Comparison of ENCODE assay signal across 1 cellular context in the genomic region with DNA sequence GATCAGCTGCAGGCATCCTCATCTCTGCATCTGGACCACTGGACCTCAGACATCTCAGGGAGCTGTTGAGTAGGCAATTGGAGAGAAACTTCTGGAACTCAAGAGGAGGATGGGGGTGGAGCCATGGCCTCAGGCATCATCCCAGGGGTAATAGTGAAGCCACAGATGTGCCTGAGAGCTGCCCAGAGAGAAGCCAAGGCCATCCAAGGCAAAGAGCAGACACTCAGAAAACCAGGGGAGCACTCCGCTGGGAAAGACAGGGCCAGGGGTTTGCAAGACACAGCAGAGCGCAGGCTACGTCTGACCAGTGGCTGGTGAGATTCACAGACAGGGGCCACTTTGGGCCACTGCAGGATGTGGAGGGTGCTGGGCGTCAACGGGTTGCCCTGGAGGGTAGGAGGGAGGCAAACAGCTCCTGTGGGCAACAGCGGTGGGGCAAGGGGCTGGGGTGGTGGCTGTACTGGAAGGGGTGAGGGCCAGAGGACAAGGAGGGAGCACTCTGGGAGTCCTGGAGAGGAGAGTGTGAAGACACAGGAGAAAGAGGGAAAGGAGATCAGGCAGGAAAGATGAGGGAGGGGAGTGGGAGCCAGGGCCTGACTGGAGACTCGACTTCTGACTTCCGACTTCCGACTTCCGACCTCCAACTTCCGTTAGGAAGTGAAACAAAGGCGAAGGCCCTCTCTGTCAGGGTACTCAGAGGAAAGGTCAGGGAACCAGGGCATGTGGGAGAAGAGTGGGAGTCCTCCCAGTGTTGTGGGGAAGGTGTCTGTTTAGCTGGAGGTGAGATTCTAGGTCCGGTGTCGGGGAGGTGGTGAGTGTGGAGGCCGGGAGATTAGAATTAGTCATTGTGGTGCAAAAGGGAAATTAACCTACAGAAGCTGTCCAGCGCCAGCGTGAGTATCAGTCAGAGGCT.
TF ChIP-seq lines count a peak whose summit lies in the region.

No MANE protein-coding gene starts in this region.

TF ChIP-seq in K562, 482 proteins besides CTCF, POLR2A, EP300 and RAD21 (continued from another document and continues in another):
- TF ChIP-seq, protein P1, sequence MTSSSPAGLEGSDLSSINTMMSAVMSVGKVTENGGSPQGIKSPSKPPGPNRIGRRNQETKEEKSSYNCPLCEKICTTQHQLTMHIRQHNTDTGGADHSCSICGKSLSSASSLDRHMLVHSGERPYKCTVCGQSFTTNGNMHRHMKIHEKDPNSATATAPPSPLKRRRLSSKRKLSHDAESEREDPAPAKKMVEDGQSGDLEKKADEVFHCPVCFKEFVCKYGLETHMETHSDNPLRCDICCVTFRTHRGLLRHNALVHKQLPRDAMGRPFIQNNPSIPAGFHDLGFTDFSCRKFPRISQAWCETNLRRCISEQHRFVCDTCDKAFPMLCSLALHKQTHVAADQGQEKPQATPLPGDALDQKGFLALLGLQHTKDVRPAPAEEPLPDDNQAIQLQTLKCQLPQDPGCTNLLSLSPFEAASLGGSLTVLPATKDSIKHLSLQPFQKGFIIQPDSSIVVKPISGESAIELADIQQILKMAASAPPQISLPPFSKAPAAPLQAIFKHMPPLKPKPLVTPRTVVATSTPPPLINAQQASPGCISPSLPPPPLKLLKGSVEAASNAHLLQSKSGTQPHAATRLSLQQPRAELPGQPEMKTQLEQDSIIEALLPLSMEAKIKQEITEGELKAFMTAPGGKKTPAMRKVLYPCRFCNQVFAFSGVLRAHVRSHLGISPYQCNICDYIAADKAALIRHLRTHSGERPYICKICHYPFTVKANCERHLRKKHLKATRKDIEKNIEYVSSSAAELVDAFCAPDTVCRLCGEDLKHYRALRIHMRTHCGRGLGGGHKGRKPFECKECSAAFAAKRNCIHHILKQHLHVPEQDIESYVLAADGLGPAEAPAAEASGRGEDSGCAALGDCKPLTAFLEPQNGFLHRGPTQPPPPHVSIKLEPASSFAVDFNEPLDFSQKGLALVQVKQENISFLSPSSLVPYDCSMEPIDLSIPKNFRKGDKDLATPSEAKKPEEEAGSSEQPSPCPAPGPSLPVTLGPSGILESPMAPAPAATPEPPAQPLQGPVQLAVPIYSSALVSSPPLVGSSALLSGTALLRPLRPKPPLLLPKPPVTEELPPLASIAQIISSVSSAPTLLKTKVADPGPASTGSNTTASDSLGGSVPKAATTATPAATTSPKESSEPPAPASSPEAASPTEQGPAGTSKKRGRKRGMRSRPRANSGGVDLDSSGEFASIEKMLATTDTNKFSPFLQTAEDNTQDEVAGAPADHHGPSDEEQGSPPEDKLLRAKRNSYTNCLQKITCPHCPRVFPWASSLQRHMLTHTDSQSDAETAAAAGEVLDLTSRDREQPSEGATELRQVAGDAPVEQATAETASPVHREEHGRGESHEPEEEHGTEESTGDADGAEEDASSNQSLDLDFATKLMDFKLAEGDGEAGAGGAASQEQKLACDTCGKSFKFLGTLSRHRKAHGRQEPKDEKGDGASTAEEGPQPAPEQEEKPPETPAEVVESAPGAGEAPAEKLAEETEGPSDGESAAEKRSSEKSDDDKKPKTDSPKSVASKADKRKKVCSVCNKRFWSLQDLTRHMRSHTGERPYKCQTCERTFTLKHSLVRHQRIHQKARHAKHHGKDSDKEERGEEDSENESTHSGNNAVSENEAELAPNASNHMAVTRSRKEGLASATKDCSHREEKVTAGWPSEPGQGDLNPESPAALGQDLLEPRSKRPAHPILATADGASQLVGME (CRISPR knock-in tag; IDR thresholded peaks at IDR 0.05), result no peak
- TF ChIP-seq, protein P2, sequence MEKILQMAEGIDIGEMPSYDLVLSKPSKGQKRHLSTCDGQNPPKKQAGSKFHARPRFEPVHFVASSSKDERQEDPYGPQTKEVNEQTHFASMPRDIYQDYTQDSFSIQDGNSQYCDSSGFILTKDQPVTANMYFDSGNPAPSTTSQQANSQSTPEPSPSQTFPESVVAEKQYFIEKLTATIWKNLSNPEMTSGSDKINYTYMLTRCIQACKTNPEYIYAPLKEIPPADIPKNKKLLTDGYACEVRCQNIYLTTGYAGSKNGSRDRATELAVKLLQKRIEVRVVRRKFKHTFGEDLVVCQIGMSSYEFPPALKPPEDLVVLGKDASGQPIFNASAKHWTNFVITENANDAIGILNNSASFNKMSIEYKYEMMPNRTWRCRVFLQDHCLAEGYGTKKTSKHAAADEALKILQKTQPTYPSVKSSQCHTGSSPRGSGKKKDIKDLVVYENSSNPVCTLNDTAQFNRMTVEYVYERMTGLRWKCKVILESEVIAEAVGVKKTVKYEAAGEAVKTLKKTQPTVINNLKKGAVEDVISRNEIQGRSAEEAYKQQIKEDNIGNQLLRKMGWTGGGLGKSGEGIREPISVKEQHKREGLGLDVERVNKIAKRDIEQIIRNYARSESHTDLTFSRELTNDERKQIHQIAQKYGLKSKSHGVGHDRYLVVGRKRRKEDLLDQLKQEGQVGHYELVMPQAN (IDR thresholded peaks at IDR 0.05; ENCODE audit: borderline replicate concordance), result no peak
- TF ChIP-seq SREBF1 (IDR thresholded peaks at IDR 0.05; ENCODE audit: borderline replicate concordance, low read depth, low read length), result no peak
- TF ChIP-seq ZFX (CRISPR knock-in tag; IDR thresholded peaks at IDR 0.05), result no peak
- peak; percentile 69 for TF ChIP-seq MEF2D (tag; conservative IDR thresholded peaks at IDR 0.05; ENCODE audit: low read depth)
- TF ChIP-seq, protein P3, sequence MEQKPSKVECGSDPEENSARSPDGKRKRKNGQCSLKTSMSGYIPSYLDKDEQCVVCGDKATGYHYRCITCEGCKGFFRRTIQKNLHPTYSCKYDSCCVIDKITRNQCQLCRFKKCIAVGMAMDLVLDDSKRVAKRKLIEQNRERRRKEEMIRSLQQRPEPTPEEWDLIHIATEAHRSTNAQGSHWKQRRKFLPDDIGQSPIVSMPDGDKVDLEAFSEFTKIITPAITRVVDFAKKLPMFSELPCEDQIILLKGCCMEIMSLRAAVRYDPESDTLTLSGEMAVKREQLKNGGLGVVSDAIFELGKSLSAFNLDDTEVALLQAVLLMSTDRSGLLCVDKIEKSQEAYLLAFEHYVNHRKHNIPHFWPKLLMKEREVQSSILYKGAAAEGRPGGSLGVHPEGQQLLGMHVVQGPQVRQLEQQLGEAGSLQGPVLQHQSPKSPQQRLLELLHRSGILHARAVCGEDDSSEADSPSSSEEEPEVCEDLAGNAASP (IDR thresholded peaks at IDR 0.05), result no peak
- no peak for TF ChIP-seq DDX20 (tag; IDR thresholded peaks at IDR 0.05; ENCODE audit: low read depth)
- peak; percentile 77; the same call in 1 of the 2 replicates for TF ChIP-seq GATA2 (CRISPR knock-in tag; IDR thresholded peaks at IDR 0.05)
- no peak for TF ChIP-seq WHSC1 (IDR thresholded peaks at IDR 0.05; ENCODE audit: low read length)
- no peak for TF ChIP-seq STAT5B (CRISPR knock-in tag; IDR thresholded peaks at IDR 0.05)
- TF ChIP-seq BDP1 (IDR thresholded peaks at IDR 0.05; ENCODE audit: insufficient read depth, insufficient read length), result no peak
- peak; percentile 53 for TF ChIP-seq ZNF121 (CRISPR knock-in tag; conservative IDR thresholded peaks at IDR 0.05)
- TF ChIP-seq, protein P4, sequence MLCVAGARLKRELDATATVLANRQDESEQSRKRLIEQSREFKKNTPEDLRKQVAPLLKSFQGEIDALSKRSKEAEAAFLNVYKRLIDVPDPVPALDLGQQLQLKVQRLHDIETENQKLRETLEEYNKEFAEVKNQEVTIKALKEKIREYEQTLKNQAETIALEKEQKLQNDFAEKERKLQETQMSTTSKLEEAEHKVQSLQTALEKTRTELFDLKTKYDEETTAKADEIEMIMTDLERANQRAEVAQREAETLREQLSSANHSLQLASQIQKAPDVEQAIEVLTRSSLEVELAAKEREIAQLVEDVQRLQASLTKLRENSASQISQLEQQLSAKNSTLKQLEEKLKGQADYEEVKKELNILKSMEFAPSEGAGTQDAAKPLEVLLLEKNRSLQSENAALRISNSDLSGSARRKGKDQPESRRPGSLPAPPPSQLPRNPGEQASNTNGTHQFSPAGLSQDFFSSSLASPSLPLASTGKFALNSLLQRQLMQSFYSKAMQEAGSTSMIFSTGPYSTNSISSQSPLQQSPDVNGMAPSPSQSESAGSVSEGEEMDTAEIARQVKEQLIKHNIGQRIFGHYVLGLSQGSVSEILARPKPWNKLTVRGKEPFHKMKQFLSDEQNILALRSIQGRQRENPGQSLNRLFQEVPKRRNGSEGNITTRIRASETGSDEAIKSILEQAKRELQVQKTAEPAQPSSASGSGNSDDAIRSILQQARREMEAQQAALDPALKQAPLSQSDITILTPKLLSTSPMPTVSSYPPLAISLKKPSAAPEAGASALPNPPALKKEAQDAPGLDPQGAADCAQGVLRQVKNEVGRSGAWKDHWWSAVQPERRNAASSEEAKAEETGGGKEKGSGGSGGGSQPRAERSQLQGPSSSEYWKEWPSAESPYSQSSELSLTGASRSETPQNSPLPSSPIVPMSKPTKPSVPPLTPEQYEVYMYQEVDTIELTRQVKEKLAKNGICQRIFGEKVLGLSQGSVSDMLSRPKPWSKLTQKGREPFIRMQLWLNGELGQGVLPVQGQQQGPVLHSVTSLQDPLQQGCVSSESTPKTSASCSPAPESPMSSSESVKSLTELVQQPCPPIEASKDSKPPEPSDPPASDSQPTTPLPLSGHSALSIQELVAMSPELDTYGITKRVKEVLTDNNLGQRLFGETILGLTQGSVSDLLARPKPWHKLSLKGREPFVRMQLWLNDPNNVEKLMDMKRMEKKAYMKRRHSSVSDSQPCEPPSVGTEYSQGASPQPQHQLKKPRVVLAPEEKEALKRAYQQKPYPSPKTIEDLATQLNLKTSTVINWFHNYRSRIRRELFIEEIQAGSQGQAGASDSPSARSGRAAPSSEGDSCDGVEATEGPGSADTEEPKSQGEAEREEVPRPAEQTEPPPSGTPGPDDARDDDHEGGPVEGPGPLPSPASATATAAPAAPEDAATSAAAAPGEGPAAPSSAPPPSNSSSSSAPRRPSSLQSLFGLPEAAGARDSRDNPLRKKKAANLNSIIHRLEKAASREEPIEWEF (CRISPR knock-in tag; IDR thresholded peaks at IDR 0.05), result peak; percentile 77; the same call in 1 of the 2 replicates
- TF ChIP-seq SRSF7 (optimal IDR thresholded peaks at IDR 0.05; ENCODE audit: low read depth, low read length), result no peak
- TF ChIP-seq NR4A1 (CRISPR knock-in tag; IDR thresholded peaks at IDR 0.05), result no peak
- TF ChIP-seq NR4A1 (tag; IDR thresholded peaks at IDR 0.05), result peak; percentile 71
- peak; percentile 16 for TF ChIP-seq MEIS2 (IDR thresholded peaks at IDR 0.05; ENCODE audit: partially characterized antibody)
- TF ChIP-seq RBM14 (IDR thresholded peaks at IDR 0.05; ENCODE audit: borderline replicate concordance, insufficient read depth, low read depth, low read length), result no peak
- TF ChIP-seq, protein P5, sequence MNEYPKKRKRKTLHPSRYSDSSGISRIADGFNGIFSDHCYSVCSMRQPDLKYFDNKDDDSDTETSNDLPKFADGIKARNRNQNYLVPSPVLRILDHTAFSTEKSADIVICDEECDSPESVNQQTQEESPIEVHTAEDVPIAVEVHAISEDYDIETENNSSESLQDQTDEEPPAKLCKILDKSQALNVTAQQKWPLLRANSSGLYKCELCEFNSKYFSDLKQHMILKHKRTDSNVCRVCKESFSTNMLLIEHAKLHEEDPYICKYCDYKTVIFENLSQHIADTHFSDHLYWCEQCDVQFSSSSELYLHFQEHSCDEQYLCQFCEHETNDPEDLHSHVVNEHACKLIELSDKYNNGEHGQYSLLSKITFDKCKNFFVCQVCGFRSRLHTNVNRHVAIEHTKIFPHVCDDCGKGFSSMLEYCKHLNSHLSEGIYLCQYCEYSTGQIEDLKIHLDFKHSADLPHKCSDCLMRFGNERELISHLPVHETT (CRISPR knock-in tag; conservative IDR thresholded peaks at IDR 0.05 in 1 of 2, IDR thresholded peaks at IDR 0.05 in 1 of 2), result peak in 1 of 2 experiments; percentile 86; a peak in 2 of 4 replicates
- TF ChIP-seq MXI1 (IDR thresholded peaks at IDR 0.05; ENCODE audit: low read depth, low read length), result 0 out of 2 replicates have a peak, but pooled peaks have one; percentile 26
- TF ChIP-seq, protein P6, sequence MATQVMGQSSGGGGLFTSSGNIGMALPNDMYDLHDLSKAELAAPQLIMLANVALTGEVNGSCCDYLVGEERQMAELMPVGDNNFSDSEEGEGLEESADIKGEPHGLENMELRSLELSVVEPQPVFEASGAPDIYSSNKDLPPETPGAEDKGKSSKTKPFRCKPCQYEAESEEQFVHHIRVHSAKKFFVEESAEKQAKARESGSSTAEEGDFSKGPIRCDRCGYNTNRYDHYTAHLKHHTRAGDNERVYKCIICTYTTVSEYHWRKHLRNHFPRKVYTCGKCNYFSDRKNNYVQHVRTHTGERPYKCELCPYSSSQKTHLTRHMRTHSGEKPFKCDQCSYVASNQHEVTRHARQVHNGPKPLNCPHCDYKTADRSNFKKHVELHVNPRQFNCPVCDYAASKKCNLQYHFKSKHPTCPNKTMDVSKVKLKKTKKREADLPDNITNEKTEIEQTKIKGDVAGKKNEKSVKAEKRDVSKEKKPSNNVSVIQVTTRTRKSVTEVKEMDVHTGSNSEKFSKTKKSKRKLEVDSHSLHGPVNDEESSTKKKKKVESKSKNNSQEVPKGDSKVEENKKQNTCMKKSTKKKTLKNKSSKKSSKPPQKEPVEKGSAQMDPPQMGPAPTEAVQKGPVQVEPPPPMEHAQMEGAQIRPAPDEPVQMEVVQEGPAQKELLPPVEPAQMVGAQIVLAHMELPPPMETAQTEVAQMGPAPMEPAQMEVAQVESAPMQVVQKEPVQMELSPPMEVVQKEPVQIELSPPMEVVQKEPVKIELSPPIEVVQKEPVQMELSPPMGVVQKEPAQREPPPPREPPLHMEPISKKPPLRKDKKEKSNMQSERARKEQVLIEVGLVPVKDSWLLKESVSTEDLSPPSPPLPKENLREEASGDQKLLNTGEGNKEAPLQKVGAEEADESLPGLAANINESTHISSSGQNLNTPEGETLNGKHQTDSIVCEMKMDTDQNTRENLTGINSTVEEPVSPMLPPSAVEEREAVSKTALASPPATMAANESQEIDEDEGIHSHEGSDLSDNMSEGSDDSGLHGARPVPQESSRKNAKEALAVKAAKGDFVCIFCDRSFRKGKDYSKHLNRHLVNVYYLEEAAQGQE (CRISPR knock-in tag; IDR thresholded peaks at IDR 0.05; ENCODE audit: low read depth), result peak; percentile 77; the same call in 1 of the 2 replicates
- TF ChIP-seq, protein P7, sequence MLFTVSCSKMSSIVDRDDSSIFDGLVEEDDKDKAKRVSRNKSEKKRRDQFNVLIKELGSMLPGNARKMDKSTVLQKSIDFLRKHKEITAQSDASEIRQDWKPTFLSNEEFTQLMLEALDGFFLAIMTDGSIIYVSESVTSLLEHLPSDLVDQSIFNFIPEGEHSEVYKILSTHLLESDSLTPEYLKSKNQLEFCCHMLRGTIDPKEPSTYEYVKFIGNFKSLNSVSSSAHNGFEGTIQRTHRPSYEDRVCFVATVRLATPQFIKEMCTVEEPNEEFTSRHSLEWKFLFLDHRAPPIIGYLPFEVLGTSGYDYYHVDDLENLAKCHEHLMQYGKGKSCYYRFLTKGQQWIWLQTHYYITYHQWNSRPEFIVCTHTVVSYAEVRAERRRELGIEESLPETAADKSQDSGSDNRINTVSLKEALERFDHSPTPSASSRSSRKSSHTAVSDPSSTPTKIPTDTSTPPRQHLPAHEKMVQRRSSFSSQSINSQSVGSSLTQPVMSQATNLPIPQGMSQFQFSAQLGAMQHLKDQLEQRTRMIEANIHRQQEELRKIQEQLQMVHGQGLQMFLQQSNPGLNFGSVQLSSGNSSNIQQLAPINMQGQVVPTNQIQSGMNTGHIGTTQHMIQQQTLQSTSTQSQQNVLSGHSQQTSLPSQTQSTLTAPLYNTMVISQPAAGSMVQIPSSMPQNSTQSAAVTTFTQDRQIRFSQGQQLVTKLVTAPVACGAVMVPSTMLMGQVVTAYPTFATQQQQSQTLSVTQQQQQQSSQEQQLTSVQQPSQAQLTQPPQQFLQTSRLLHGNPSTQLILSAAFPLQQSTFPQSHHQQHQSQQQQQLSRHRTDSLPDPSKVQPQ (CRISPR knock-in tag; IDR thresholded peaks at IDR 0.05; ENCODE audit: borderline replicate concordance), result no peak
- no peak for TF ChIP-seq ILK (tag; IDR thresholded peaks at IDR 0.05; ENCODE audit: borderline replicate concordance, low read depth)
